In genomic region chr11:104165014-104165413, GRCh38 we compare ENCODE assay signal across 23 cellular contexts. TPM values are rescaled to one million over a fixed set of nuclear protein-coding genes. Genes with fewer than 3 reads are reported as not detected.
DNase-seq lines count a peak whose midpoint lies in the region; ATAC-seq and TF ChIP-seq lines count a peak whose summit lies in the region.
"Had no signal": no experiment of that assay in that cellular context is flagged by ENCODE, and none has a peak within 500 bp of the region (broad histone marks: within the 10 kb centered on the region; RNA-seq: fewer than 3 reads in every experiment).

No MANE protein-coding gene starts in this region.

- TF ChIP-seq CTCF in IMR-90 (conservative IDR thresholded peaks at IDR 0.05; ENCODE audit: low read depth, low read length) (no peak), endodermal cell (conservative IDR thresholded peaks at IDR 0.05) (no peak), nephron progenitor cell (IDR thresholded peaks at IDR 0.05) (no peak), vagina (IDR thresholded peaks at IDR 0.05) (no peak), Caco-2 (IDR thresholded peaks at IDR 0.05; ENCODE audit: insufficient read depth in 1 of 2, low read depth in 1 of 2, low read length in 1 of 2, severe bottlenecking in 1 of 2, unreplicated experiment in 1 of 2) (no peak)

- ATAC-seq in IMR-90 (ENCODE audit: low read depth) = no peak

- H2AK5ac ChIP-seq in IMR-90 (ENCODE audit: low read depth, low read length) = peak overlapping the region; percentile 29; the same call in 1 of the 2 replicates

- peaks cover 5% of the 10 kb centered on the region; the same call in 1 of the 2 replicates for H3K9me1 ChIP-seq in IMR-90 (ENCODE audit: insufficient read depth, low read length)

- H3K27ac ChIP-seq in IMR-90 (ENCODE audit: insufficient read depth, low read length) (no peak overlapping the region), endodermal cell (ENCODE audit: low read depth, low read length) (no peak overlapping the region), vagina (no peak overlapping the region)
- H3K27ac ChIP-seq: BLaER1, psoas muscle had no signal

- H3K27me3 Mint-ChIP-seq in endodermal cell (ENCODE audit: insufficient read depth) = peaks cover 3% of the 10 kb centered on the region
- peaks cover 4% of the 10 kb centered on the region for H3K27me3 Mint-ChIP-seq in nephron progenitor cell (ENCODE audit: low read depth, poor library complexity)
- no peaks in the 10 kb centered on the region for H3K27me3 Mint-ChIP-seq in Caco-2 (ENCODE audit: insufficient read depth, unreplicated experiment)

- intact Hi-C loops in IMR-90 (cut with micrococcal nuclease) = no loop called here
- intact Hi-C loops in vagina (cut with DNase I) = no loop called here
- intact Hi-C loops in Caco-2 (cut with micrococcal nuclease; ENCODE audit: unreplicated experiment) = no loop called here

- H2AK9ac ChIP-seq in IMR-90 (replicated peaks; ENCODE audit: low read depth, low read length, poor library complexity) = no peak overlapping the region

- DNase-seq in AG20443 (ENCODE audit: low spot score) (peak; percentile 4), IMR-90 (no peak), endodermal cell (no peak), nephron progenitor cell (no peak), middle frontal gyrus (ENCODE audit: extremely low spot score, low spot score) (no peak), vagina (ENCODE audit: extremely low spot score in 2 of 2) (no peak), Caco-2 (no peak), HuH-7.5 (ENCODE audit: low spot score) (no peak)
- DNase-seq: activated CD4-positive, alpha-beta memory T cell treated with anti-CD3 and anti-CD28 coated beads for 36 hours; activated effector memory CD4-positive, alpha-beta T cell treated with Interleukin-2 at 50 U/mL for 16 hours; activated naive CD8-positive, alpha-beta T cell treated with anti-CD3 and anti-CD28 coated beads, Interleukin-2, amount 10 ng/mL, durations not matched to agents 7 days and 5 days; COR-L47; effector memory CD4-positive, alpha-beta T cell; esophagus squamous epithelium; GOT3; NCI-H187; NCI-H69; psoas muscle; stimulated activated CD4-positive, alpha-beta T cell treated with anti-CD3 and anti-CD28 coated beads, Interleukin-1b, Interleukin-23, amount 100 ng/mL, for 48 hours; T-helper 9 cell had no signal

- CTCF ChIA-PET in IMR-90 (lab: Yijun Ruan, JAX) = interaction anchor here (1.4 kb wide), 1 partner anchor 177 kb away, joined by 3 read pairs; no protein-coding TSS in a partner anchor
- CTCF ChIA-PET in Caco-2 (lab: Charles Lee) = no interaction called here

- no peak overlapping the region; the same call in 1 of the 2 replicates for H3K4ac ChIP-seq in IMR-90 (ENCODE audit: low read depth, low read length)

- no peaks in the 10 kb centered on the region for H3K9me3 Mint-ChIP-seq in endodermal cell
- no peaks in the 10 kb centered on the region for H3K9me3 Mint-ChIP-seq in nephron progenitor cell
- no peaks in the 10 kb centered on the region for H3K9me3 Mint-ChIP-seq in Caco-2 (ENCODE audit: unreplicated experiment)
- H3K9me3 Mint-ChIP-seq: activated CD4-positive, alpha-beta memory T cell treated with anti-CD3 and anti-CD28 coated beads for 36 hours; activated naive CD8-positive, alpha-beta T cell treated with anti-CD3 and anti-CD28 coated beads, Interleukin-2, amount 10 ng/mL, durations not matched to agents 7 days and 5 days; stimulated activated memory B cell treated with anti-CD40 and anti-IgM and Interleukin-4, amounts not matched to agents 10 μg/mL and 1 μg/mL and 100 μg/mL, for 72 hours had no signal

- 83% methylated on average over 3 of the region's 7 CpGs; no CpG with 5 or more reads in 1 of the 2 experiments for WGBS in IMR-90 (ENCODE audit: extremely low coverage in 2 of 2, insufficient read length in 1 of 2), 2 experiments
- 86 to 95% methylated on average over 4 to 7 of the region's 7 CpGs for WGBS in endodermal cell (ENCODE audit: insufficient coverage in 1 of 2, insufficient read length in 1 of 2), 2 experiments

- no peaks in the 10 kb centered on the region for H3K36me3 ChIP-seq in IMR-90 (ENCODE audit: control insufficient read depth, insufficient read depth, low read length)
- no peaks in the 10 kb centered on the region for H3K36me3 ChIP-seq in endodermal cell (ENCODE audit: control insufficient read depth, insufficient read depth, low read length)
- no peaks in the 10 kb centered on the region for H3K36me3 ChIP-seq in vagina
- no peaks in the 10 kb centered on the region for H3K36me3 ChIP-seq in Caco-2 (ENCODE audit: control insufficient read depth, insufficient read depth, low read length)
- H3K36me3 ChIP-seq: BLaER1, esophagus squamous epithelium, thoracic aorta had no signal

- peak overlapping the region; percentile 76 for H3K4me3 Mint-ChIP-seq in endodermal cell
- H3K4me3 Mint-ChIP-seq in nephron progenitor cell = peak overlapping the region; percentile 92
- no peak overlapping the region for H3K4me3 Mint-ChIP-seq in Caco-2 (ENCODE audit: unreplicated experiment)
- H3K4me3 Mint-ChIP-seq: activated CD4-positive, alpha-beta memory T cell treated with anti-CD3 and anti-CD28 coated beads for 36 hours; activated naive CD8-positive, alpha-beta T cell treated with anti-CD3 and anti-CD28 coated beads, Interleukin-2, amount 10 ng/mL, durations not matched to agents 7 days and 5 days; stimulated activated memory B cell treated with anti-CD40 and anti-IgM and Interleukin-4, amounts not matched to agents 10 μg/mL and 1 μg/mL and 100 μg/mL, for 72 hours had no signal

- no peaks in the 10 kb centered on the region for H3K9me3 ChIP-seq in IMR-90 (ENCODE audit: control insufficient read depth, insufficient read depth, low read length)
- H3K9me3 ChIP-seq in endodermal cell (ENCODE audit: control insufficient read depth, low read length) = no peaks in the 10 kb centered on the region
- H3K9me3 ChIP-seq in vagina = no peaks in the 10 kb centered on the region
- H3K9me3 ChIP-seq in Caco-2 = no peaks in the 10 kb centered on the region
- H3K9me3 ChIP-seq: esophagus squamous epithelium, psoas muscle, thoracic aorta had no signal

- H3K56ac ChIP-seq in IMR-90 (ENCODE audit: extremely low read depth, insufficient read depth, low read length) = no peak overlapping the region

- in situ Hi-C loops in IMR-90 (cut with MboI; ENCODE audit: low sequenced_read_pairs) = no loop called here

- no peak overlapping the region for H2BK20ac ChIP-seq in IMR-90 (ENCODE audit: low read depth, low read length)

- no peak for TF ChIP-seq POLR2A in IMR-90 (IDR thresholded peaks at IDR 0.05; ENCODE audit: low read depth, low read length)
- no peak for TF ChIP-seq POLR2A in vagina (IDR thresholded peaks at IDR 0.05)

- H4K20me1 ChIP-seq in IMR-90 (ENCODE audit: insufficient read depth, low read length) = no peaks in the 10 kb centered on the region
- H4K20me1 ChIP-seq: BLaER1 had no signal

- H3K4me1 Mint-ChIP-seq in endodermal cell = peaks cover 16% of the 10 kb centered on the region
- peaks cover 24% of the 10 kb centered on the region for H3K4me1 Mint-ChIP-seq in nephron progenitor cell
- H3K4me1 Mint-ChIP-seq in Caco-2 (ENCODE audit: low read depth, unreplicated experiment) = no peaks in the 10 kb centered on the region

- no peak overlapping the region for H3K18ac ChIP-seq in IMR-90 (ENCODE audit: low read depth, low read length)

- BruUV-seq in IMR-90 (replicated peaks; lab: Mats Ljungman, UMichigan) = no TSS peak
- BruUV-seq in Caco-2 (replicated peaks; lab: Mats Ljungman, UMichigan) = no TSS peak

- no peak overlapping the region for H4K5ac ChIP-seq in IMR-90 (ENCODE audit: low read depth, low read length)

- 0 out of 3 replicates have a peak overlapping the region, but pooled peaks have one; percentile 10 for H2BK15ac ChIP-seq in IMR-90 (ENCODE audit: low read depth, low read length)

- no peak overlapping the region for H3K14ac ChIP-seq in IMR-90 (replicated peaks; ENCODE audit: low read depth, low read length)

- H2AFZ ChIP-seq in IMR-90 (replicated peaks; ENCODE audit: low read length, poor library complexity) = no peak overlapping the region

- no peak overlapping the region for H4K8ac ChIP-seq in IMR-90 (ENCODE audit: low read depth in 2 of 2, low read length in 2 of 2)

- H3K23ac ChIP-seq in IMR-90 (ENCODE audit: low read depth, low read length) = no peak overlapping the region

- no peak overlapping the region for H4K91ac ChIP-seq in IMR-90 (ENCODE audit: insufficient read depth, low read depth, low read length)

- POLR2A ChIA-PET in IMR-90 (lab: Charles Lee; ENCODE audit: unreplicated experiment) (no interaction called here), Caco-2 (lab: Charles Lee) (no interaction called here)

- H2BK5ac ChIP-seq in IMR-90 (ENCODE audit: low read depth, low read length, poor library complexity, severe bottlenecking) = no peak overlapping the region

- no peak overlapping the region for H3K4me3 ChIP-seq in IMR-90 (ENCODE audit: insufficient read depth, low read depth, low read length)
- H3K4me3 ChIP-seq in endodermal cell (ENCODE audit: low read length) = no peak overlapping the region
- H3K4me3 ChIP-seq in vagina = no peak overlapping the region
- H3K4me3 ChIP-seq in Caco-2 (ENCODE audit: low read depth, low read length) = no peak overlapping the region
- H3K4me3 ChIP-seq: BLaER1 had no signal

- dilution Hi-C loops in IMR-90 (cut with HindIII; ENCODE audit: low sequenced_read_pairs, unreplicated experiment) = no loop called here

- no peak for TF ChIP-seq RAD21 in IMR-90 (IDR thresholded peaks at IDR 0.05; ENCODE audit: low read length)

- H3K4me2 ChIP-seq in IMR-90 (ENCODE audit: low read depth, low read length) = no peak overlapping the region
- H3K4me2 ChIP-seq: BLaER1 had no signal

- peaks cover 3% of the 10 kb centered on the region for H3K4me1 ChIP-seq in IMR-90 (ENCODE audit: control insufficient read depth, insufficient read depth, low read length)
- no peaks in the 10 kb centered on the region for H3K4me1 ChIP-seq in endodermal cell (ENCODE audit: control insufficient read depth, insufficient read depth, low read length)
- H3K4me1 ChIP-seq in vagina = no peaks in the 10 kb centered on the region
- H3K4me1 ChIP-seq in Caco-2 = no peaks in the 10 kb centered on the region
- H3K4me1 ChIP-seq: BLaER1, psoas muscle had no signal

- no peak overlapping the region for H3K9ac ChIP-seq in IMR-90 (ENCODE audit: low read depth, low read length)
- no peak overlapping the region for H3K9ac ChIP-seq in endodermal cell (ENCODE audit: extremely low read depth, low read length, poor library complexity, severe bottlenecking)
- H3K9ac ChIP-seq: BLaER1 had no signal

- no peak overlapping the region for H2BK120ac ChIP-seq in IMR-90 (ENCODE audit: low read depth, low read length)

- H3K27me3 ChIP-seq in IMR-90 (ENCODE audit: control insufficient read depth, insufficient read depth, low read length) = no peaks in the 10 kb centered on the region
- H3K27me3 ChIP-seq in endodermal cell (ENCODE audit: control insufficient read depth, insufficient read depth, low read length, poor library complexity, severe bottlenecking) = no peaks in the 10 kb centered on the region
- no peaks in the 10 kb centered on the region for H3K27me3 ChIP-seq in vagina
- no peaks in the 10 kb centered on the region for H3K27me3 ChIP-seq in Caco-2 (replicated peaks; ENCODE audit: control insufficient read depth, insufficient read depth, low read length)
- H3K27me3 ChIP-seq: BLaER1 had no signal

- H3K27ac Mint-ChIP-seq in endodermal cell (no peak overlapping the region), nephron progenitor cell (no peak overlapping the region), Caco-2 (ENCODE audit: unreplicated experiment) (no peak overlapping the region)
- H3K27ac Mint-ChIP-seq: activated CD4-positive, alpha-beta memory T cell treated with anti-CD3 and anti-CD28 coated beads for 36 hours; activated naive CD8-positive, alpha-beta T cell treated with anti-CD3 and anti-CD28 coated beads, Interleukin-2, amount 10 ng/mL, durations not matched to agents 7 days and 5 days; stimulated activated memory B cell treated with anti-CD40 and anti-IgM and Interleukin-4, amounts not matched to agents 10 μg/mL and 1 μg/mL and 100 μg/mL, for 72 hours had no signal

- H3K36me3 Mint-ChIP-seq in endodermal cell (ENCODE audit: low read depth) = no peaks in the 10 kb centered on the region
- no peaks in the 10 kb centered on the region for H3K36me3 Mint-ChIP-seq in nephron progenitor cell (ENCODE audit: low read depth)
- no peaks in the 10 kb centered on the region for H3K36me3 Mint-ChIP-seq in Caco-2 (ENCODE audit: insufficient read depth, unreplicated experiment)
- H3K36me3 Mint-ChIP-seq: activated CD4-positive, alpha-beta memory T cell treated with anti-CD3 and anti-CD28 coated beads for 36 hours; activated naive CD8-positive, alpha-beta T cell treated with anti-CD3 and anti-CD28 coated beads, Interleukin-2, amount 10 ng/mL, durations not matched to agents 7 days and 5 days; stimulated activated memory B cell treated with anti-CD40 and anti-IgM and Interleukin-4, amounts not matched to agents 10 μg/mL and 1 μg/mL and 100 μg/mL, for 72 hours had no signal

- no peaks in the 10 kb centered on the region for H3K79me1 ChIP-seq in IMR-90 (ENCODE audit: low read depth in 1 of 2, low read length in 2 of 2)

RNA-seq across cellular contexts. Expression of gene PDGFD, which starts 1.1 kb away (rescaled TPM):
- 3.0 and 3.1 TPM in 2 replicates for total RNA-seq in IMR-90 (2012; rRNA removed)
- polyA plus RNA-seq in IMR-90 (2012; rRNA removed) = 1.5 and 2.1 TPM in 2 replicates
- 0.80 and 1.4 TPM in 2 replicates for polyA plus RNA-seq in IMR-90 (2012; cell fraction: cytosol; rRNA removed)
- 0.44 and 2.8 TPM in 2 replicates for polyA plus RNA-seq in IMR-90 (2012; cell fraction: nucleus; rRNA removed; ENCODE audit: low replicate concordance)
- 1 to 10 TPM; 2.3 to 4.8 TPM for total RNA-seq in endodermal cell
- polyA plus RNA-seq in endodermal cell (2013, experiment 1 of 2) = 3.5 TPM
- 4.8 TPM for polyA plus RNA-seq in endodermal cell (2013, experiment 2 of 2)
- 21.9 TPM for total RNA-seq in vagina
- not detected in 2 replicates for total RNA-seq in Caco-2 (2022)
- total RNA-seq: activated CD4-positive, alpha-beta memory T cell treated with anti-CD3 and anti-CD28 coated beads for 36 hours had no signal
